ENCODE assay signal across 8 cellular contexts in genomic region chr10:55630491-55631056, GRCh38.
DNase-seq lines count a peak whose midpoint lies in the region; ATAC-seq and TF ChIP-seq lines count a peak whose summit lies in the region.

No MANE protein-coding gene starts in this region.

- no peaks in the 10 kb centered on the region for H3K9me3 ChIP-seq in endodermal cell (ENCODE audit: control insufficient read depth, low read length)
- no peaks in the 10 kb centered on the region for H3K9me3 ChIP-seq in mucosa of descending colon
- H3K9me3 ChIP-seq in upper lobe of right lung = no peaks in the 10 kb centered on the region

- ATAC-seq in activated CD8-positive, alpha-beta memory T cell treated with anti-CD3 and anti-CD28 coated beads, Interleukin-2, amount 10 ng/mL, durations not matched to agents 7 days and 5 days = no peak
- ATAC-seq in mucosa of descending colon = peak; percentile 26
- ATAC-seq in upper lobe of right lung = peak; percentile 20
- ATAC-seq in HG03442 (IDR thresholded peaks at IDR 0.05; ENCODE audit: unreplicated experiment) = no peak
- ATAC-seq in HG02798 (IDR thresholded peaks at IDR 0.05; ENCODE audit: poor library complexity, unreplicated experiment) = no peak

- peaks cover 25% of the 10 kb centered on the region for H3K27me3 ChIP-seq in endodermal cell (ENCODE audit: control insufficient read depth, insufficient read depth, low read length, poor library complexity, severe bottlenecking)
- peaks cover 39% of the 10 kb centered on the region for H3K27me3 ChIP-seq in upper lobe of right lung

- intact Hi-C loops in mucosa of descending colon (cut with DNase I, micrococcal nuclease) = no loop called here
- intact Hi-C loops in upper lobe of right lung (cut with DNase I) = no loop called here

- peak overlapping the region; percentile 28 for H3K27ac Mint-ChIP-seq in activated CD8-positive, alpha-beta memory T cell treated with anti-CD3 and anti-CD28 coated beads, Interleukin-2, amount 10 ng/mL, durations not matched to agents 7 days and 5 days
- H3K27ac Mint-ChIP-seq in endodermal cell = peak overlapping the region; percentile 11

- H3K4me1 Mint-ChIP-seq in activated CD8-positive, alpha-beta memory T cell treated with anti-CD3 and anti-CD28 coated beads, Interleukin-2, amount 10 ng/mL, durations not matched to agents 7 days and 5 days = peaks cover 2% of the 10 kb centered on the region
- peaks cover 24% of the 10 kb centered on the region for H3K4me1 Mint-ChIP-seq in endodermal cell

- WGBS in endodermal cell (ENCODE audit: insufficient coverage in 1 of 2, insufficient read length in 1 of 2), 2 experiments = 0 to 1% methylated on average over 11 to 35 of the region's 35 CpGs

- no peak for TF ChIP-seq CTCF in endodermal cell (conservative IDR thresholded peaks at IDR 0.05)
- no peak for TF ChIP-seq CTCF in mucosa of descending colon (IDR thresholded peaks at IDR 0.05)
- TF ChIP-seq CTCF in upper lobe of right lung (IDR thresholded peaks at IDR 0.05) = no peak

- peak overlapping the region; percentile 84 for H3K4me3 ChIP-seq in endodermal cell (ENCODE audit: low read length)
- H3K4me3 ChIP-seq in mucosa of descending colon = no peak overlapping the region
- H3K4me3 ChIP-seq in upper lobe of right lung = peak overlapping the region; percentile 48

- no peaks in the 10 kb centered on the region for H3K9me3 Mint-ChIP-seq in activated CD8-positive, alpha-beta memory T cell treated with anti-CD3 and anti-CD28 coated beads, Interleukin-2, amount 10 ng/mL, durations not matched to agents 7 days and 5 days (ENCODE audit: low read depth)
- no peaks in the 10 kb centered on the region for H3K9me3 Mint-ChIP-seq in endodermal cell

- peak overlapping the region; percentile 39 for H3K9ac ChIP-seq in endodermal cell (ENCODE audit: extremely low read depth, low read length, poor library complexity, severe bottlenecking)

- H3K36me3 ChIP-seq in endodermal cell (ENCODE audit: control insufficient read depth, insufficient read depth, low read length) (no peaks in the 10 kb centered on the region), mucosa of descending colon (ENCODE audit: low read depth) (no peaks in the 10 kb centered on the region), upper lobe of right lung (no peaks in the 10 kb centered on the region)

- no peak overlapping the region for H3K27ac ChIP-seq in endodermal cell (ENCODE audit: low read depth, low read length)
- H3K27ac ChIP-seq in upper lobe of right lung = no peak overlapping the region

- H3K4me1 ChIP-seq in endodermal cell (ENCODE audit: control insufficient read depth, insufficient read depth, low read length) (no peaks in the 10 kb centered on the region), mucosa of descending colon (ENCODE audit: low read depth) (no peaks in the 10 kb centered on the region), upper lobe of right lung (peaks cover 9% of the 10 kb centered on the region)

- H3K4me3 Mint-ChIP-seq in activated CD8-positive, alpha-beta memory T cell treated with anti-CD3 and anti-CD28 coated beads, Interleukin-2, amount 10 ng/mL, durations not matched to agents 7 days and 5 days = no peak overlapping the region
- H3K4me3 Mint-ChIP-seq in endodermal cell = peak overlapping the region; percentile 68

- CTCF ChIA-PET in activated CD8-positive, alpha-beta memory T cell treated with anti-CD3 and anti-CD28 coated beads, Interleukin-2, amount 10 ng/mL, durations not matched to agents 7 days and 5 days (lab: Charles Lee) = no interaction called here

- no peak for DNase-seq in activated CD8-positive, alpha-beta memory T cell treated with anti-CD3 and anti-CD28 coated beads, Interleukin-2, amount 10 ng/mL, durations not matched to agents 7 days and 5 days
- no peak for DNase-seq in activated CD8-positive, alpha-beta memory T cell treated with anti-CD3 and anti-CD28 coated beads for 24 hours
- DNase-seq in endodermal cell (peak; percentile 75), mucosa of descending colon (peak in 1 of 3 donors; percentile 19), upper lobe of right lung (peak; percentile 66), NCI-H345 treated with DMSO at 0.1 percent for 48 hours (lab: John Stamatoyannopoulos, UW; ENCODE audit: unreplicated experiment) (no peak)

- H3K27me3 Mint-ChIP-seq in activated CD8-positive, alpha-beta memory T cell treated with anti-CD3 and anti-CD28 coated beads, Interleukin-2, amount 10 ng/mL, durations not matched to agents 7 days and 5 days = peaks cover 20% of the 10 kb centered on the region
- peaks cover 12% of the 10 kb centered on the region for H3K27me3 Mint-ChIP-seq in endodermal cell (ENCODE audit: insufficient read depth)

- no peaks in the 10 kb centered on the region for H3K36me3 Mint-ChIP-seq in activated CD8-positive, alpha-beta memory T cell treated with anti-CD3 and anti-CD28 coated beads, Interleukin-2, amount 10 ng/mL, durations not matched to agents 7 days and 5 days
- no peaks in the 10 kb centered on the region for H3K36me3 Mint-ChIP-seq in endodermal cell (ENCODE audit: low read depth)

Comparison
In these comparisons a context has a peak if more than half of its experiments do, and no peak if none do; other contexts are left out.
1. ATAC-seq: peak in mucosa of descending colon (single experiment) and upper lobe of right lung (single experiment); none in activated CD8-positive, alpha-beta memory T cell treated with anti-CD3 and anti-CD28 coated beads, Interleukin-2, amount 10 ng/mL, durations not matched to agents 7 days and 5 days (single experiment), HG03442 (single experiment) and HG02798 (single experiment).
2. DNase-seq: peak in endodermal cell (single experiment) and upper lobe of right lung (single experiment); none in activated CD8-positive, alpha-beta memory T cell treated with anti-CD3 and anti-CD28 coated beads, Interleukin-2, amount 10 ng/mL, durations not matched to agents 7 days and 5 days (single experiment), activated CD8-positive, alpha-beta memory T cell treated with anti-CD3 and anti-CD28 coated beads for 24 hours (single experiment) and NCI-H345 treated with DMSO at 0.1 percent for 48 hours (single experiment).